In genomic region chr12:96192926-96193573, GRCh38 we compare ENCODE assay signal across 10 cellular contexts. TPM values are rescaled to one million over a fixed set of nuclear protein-coding genes. Genes with fewer than 3 reads are reported as not detected.
DNase-seq lines count a peak whose midpoint lies in the region; ATAC-seq and TF ChIP-seq lines count a peak whose summit lies in the region.
"Had no signal": no experiment of that assay in that cellular context is flagged by ENCODE, and none has a peak within 500 bp of the region (broad histone marks: within the 10 kb centered on the region; RNA-seq: fewer than 3 reads in every experiment).

No MANE protein-coding gene starts in this region.

- no peaks in the 10 kb centered on the region for H3K9me3 Mint-ChIP-seq in activated CD4-positive, alpha-beta T cell treated with anti-CD3 and anti-CD28 coated beads for 36 hours (ENCODE audit: low read depth)
- no peaks in the 10 kb centered on the region for H3K9me3 Mint-ChIP-seq in T-cell

- POLR2A ChIA-PET in activated CD4-positive, alpha-beta T cell treated with anti-CD3 and anti-CD28 coated beads for 36 hours (lab: Charles Lee): interaction anchor here (1.2 kb wide), 1 partner anchor 16 kb away, joined by 3 read pairs; no protein-coding TSS in a partner anchor
- POLR2A ChIA-PET in T-cell (lab: Charles Lee): interaction anchor here in 1 of 2 donors (0.6 to 0.7 kb wide), 2 partner anchors 108 to 346 kb away, joined by 3 to 12 read pairs; no protein-coding TSS in a partner anchor

- H3K4me3 Mint-ChIP-seq in activated CD4-positive, alpha-beta T cell treated with anti-CD3 and anti-CD28 coated beads for 36 hours: peak overlapping the region; percentile 75
- H3K4me3 Mint-ChIP-seq in T-cell: peak overlapping the region; percentile 81 to 100 (median 82)

- H3K27me3 Mint-ChIP-seq in activated CD4-positive, alpha-beta T cell treated with anti-CD3 and anti-CD28 coated beads for 36 hours: no peaks in the 10 kb centered on the region
- no peaks in the 10 kb centered on the region for H3K27me3 Mint-ChIP-seq in T-cell

- WGBS in right cardiac atrium: 64% methylated on average over 9 of the region's 9 CpGs
- WGBS in spleen, 5 donors: 75 to 86% (median 82%) methylated on average over 9 of the region's 9 CpGs

- DNase-seq in activated CD4-positive, alpha-beta T cell treated with anti-CD3 and anti-CD28 coated beads for 36 hours: no peak
- no peak for DNase-seq in activated CD4-positive, alpha-beta T cell treated with anti-CD3 and anti-CD28 coated beads, Interleukin-2, amount 50 U/mL, for 48 hours
- DNase-seq in T-cell (no peak), right cardiac atrium (no peak), spleen (no peak), posterior cingulate gyrus (no peak), colonic mucosa (no peak)
- DNase-seq: activated CD4-positive, alpha-beta T cell treated with anti-CD3 and anti-CD28 coated beads for 48 hours; NCI-H187 had no signal

- peaks cover under 1% of the 10 kb centered on the region for H3K4me1 ChIP-seq in right cardiac atrium (ENCODE audit: control insufficient read depth, insufficient read depth, low read length)
- peaks cover 11 to 63% (median 36%) of the 10 kb centered on the region in 6 donors for H3K4me1 ChIP-seq in spleen
- H3K4me1 ChIP-seq in colonic mucosa: no peaks in the 10 kb centered on the region

- H3K27ac ChIP-seq in right cardiac atrium (ENCODE audit: low read length) (peak overlapping the region; percentile 0), spleen (peak overlapping the region in 7 of 8 donors; percentile 13 to 95 (median 92)), colonic mucosa (no peak overlapping the region)

- intact Hi-C loops in activated CD4-positive, alpha-beta T cell treated with anti-CD3 and anti-CD28 coated beads for 36 hours (cut with DNase I, micrococcal nuclease): loop anchor here in 1 of 2 experiments (10.0 kb wide), 1 partner anchor 58 kb away; no protein-coding TSS in a partner anchor
- intact Hi-C loops in right cardiac atrium (cut with DNase I): no loop called here
- intact Hi-C loops in spleen (cut with DNase I; ENCODE audit: low total_unique reads): no loop called here
- intact Hi-C loops in posterior cingulate gyrus (cut with DNase I): no loop called here
- intact Hi-C loops in colonic mucosa (cut with DNase I): no loop called here

- no peak for TF ChIP-seq POLR2A in spleen (IDR thresholded peaks at IDR 0.05)

- no peak for ATAC-seq in activated CD4-positive, alpha-beta T cell treated with anti-CD3 and anti-CD28 coated beads for 36 hours
- no peak for ATAC-seq in T-cell (replicated peaks in 1 of 4)
- no peak for ATAC-seq in right cardiac atrium
- no peak for ATAC-seq in GM18868 (IDR thresholded peaks at IDR 0.05; ENCODE audit: unreplicated experiment)

- H3K27ac Mint-ChIP-seq in activated CD4-positive, alpha-beta T cell treated with anti-CD3 and anti-CD28 coated beads for 36 hours: peak overlapping the region; percentile 85
- peak overlapping the region; percentile 93 to 94 for H3K27ac Mint-ChIP-seq in T-cell

- TF ChIP-seq CTCF in spleen (IDR thresholded peaks at IDR 0.05 in 8 of 11, conservative IDR thresholded peaks at IDR 0.05 in 3 of 11) (no peak), colonic mucosa (IDR thresholded peaks at IDR 0.05) (no peak)

- H3K36me3 Mint-ChIP-seq in activated CD4-positive, alpha-beta T cell treated with anti-CD3 and anti-CD28 coated beads for 36 hours (ENCODE audit: low read depth): peaks cover 4% of the 10 kb centered on the region
- H3K36me3 Mint-ChIP-seq in T-cell: no peaks in the 10 kb centered on the region

- peaks cover 52% of the 10 kb centered on the region for H3K4me1 Mint-ChIP-seq in activated CD4-positive, alpha-beta T cell treated with anti-CD3 and anti-CD28 coated beads for 36 hours
- peaks cover 37 to 42% (median 39%) of the 10 kb centered on the region in 3 donors for H3K4me1 Mint-ChIP-seq in T-cell

- H3K9me3 ChIP-seq in right cardiac atrium (ENCODE audit: control insufficient read depth, low read length): no peaks in the 10 kb centered on the region
- H3K9me3 ChIP-seq in spleen: no peaks in the 10 kb centered on the region
- no peaks in the 10 kb centered on the region for H3K9me3 ChIP-seq in colonic mucosa

- H3K27me3 ChIP-seq in right cardiac atrium (ENCODE audit: control insufficient read depth, insufficient read depth) (no peaks in the 10 kb centered on the region), spleen (replicated peaks in 1 of 7) (no peaks in the 10 kb centered on the region), colonic mucosa (no peaks in the 10 kb centered on the region)

- H3K36me3 ChIP-seq in spleen (no peaks in the 10 kb centered on the region), colonic mucosa (no peaks in the 10 kb centered on the region)

- H3K4me3 ChIP-seq in right cardiac atrium (ENCODE audit: low read length) (no peak overlapping the region), spleen (peak overlapping the region in 1 of 8 donors; percentile 87), colonic mucosa (no peak overlapping the region)

- CTCF ChIA-PET in activated CD4-positive, alpha-beta T cell treated with anti-CD3 and anti-CD28 coated beads for 36 hours (lab: Charles Lee): interaction anchor here (0.6 to 1.0 kb wide), 4 partner anchors 12 to 253 kb away, joined by 3 to 4 read pairs (median 3); no protein-coding TSS in a partner anchor
- CTCF ChIA-PET in T-cell (lab: Charles Lee): no interaction called here

- H3K9ac ChIP-seq in colonic mucosa (ENCODE audit: low read depth in 2 of 2, low read length in 2 of 2): no peak overlapping the region

RNA-seq across cellular contexts. Expression of gene ELK3, which starts 1.1 kb away (rescaled TPM):
- total RNA-seq in activated CD4-positive, alpha-beta T cell treated with anti-CD3 and anti-CD28 coated beads for 36 hours: 10 to 100 TPM; 17.0 to 17.4 TPM
- total RNA-seq in T-cell: 10 to 100 TPM; 33.8 to 62.7 (median 55.5) TPM
- 10 to 100 TPM; 18.1 to 34.0 (median 23.7) TPM for total RNA-seq in right cardiac atrium
- polyA plus RNA-seq in right cardiac atrium: 11.5 TPM
- total RNA-seq in spleen: 10 to 100 TPM; 44.4 to 92.7 (median 60.0) TPM
- polyA plus RNA-seq in spleen: 10 to 100 TPM; 14.5 to 29.7 (median 15.9) TPM
- total RNA-seq in colonic mucosa: 10 to 100 TPM in 1 of 2 donors, 1 to 10 TPM in 1; 8.5 to 10.8 TPM
